ENCODE assay signal across 8 cellular contexts in genomic region chr19:17215125-17215971, GRCh38. TPM values are rescaled to one million over a fixed set of nuclear protein-coding genes. Genes with fewer than 3 reads are reported as not detected.
DNase-seq lines count a peak whose midpoint lies in the region; ATAC-seq, FAIRE-seq and TF ChIP-seq lines count a peak whose summit lies in the region.

TSS of gene USE1 (plus strand) at chr19:17215357. CDS start at chr19:17215406, 49 bp downstream.

- H3K4me3 ChIP-seq in GM12864 (ENCODE audit: low read depth, low read length): peak within 1 kb of the TSS; percentile 65
- H3K4me3 ChIP-seq in astrocyte (ENCODE audit: insufficient read depth, low read depth, low read length): peak within 1 kb of the TSS; percentile 70
- H3K4me3 ChIP-seq in aorta (ENCODE audit: low read length in 2 of 2): peak within 1 kb of the TSS; percentile 53 to 60

- TF ChIP-seq CTCF in GM12864 (IDR thresholded peaks at IDR 0.05; ENCODE audit: low read depth, low read length, missing control alignments): no peak
- TF ChIP-seq CTCF in astrocyte (IDR thresholded peaks at IDR 0.05; ENCODE audit: insufficient read depth, low read depth, low read length): no peak

- H3K27me3 ChIP-seq in astrocyte (ENCODE audit: insufficient read depth, low read length): no peaks in the 10 kb centered on the region
- no peaks in the 10 kb centered on the region for H3K27me3 ChIP-seq in aorta (ENCODE audit: control insufficient read depth in 1 of 2, insufficient read depth in 2 of 2, low read length in 1 of 2)

- no peaks in the 10 kb centered on the region for H3K9me3 Mint-ChIP-seq in astrocyte (ENCODE audit: unreplicated experiment)

- H3K27me3 Mint-ChIP-seq in astrocyte (ENCODE audit: low read depth, unreplicated experiment): no peaks in the 10 kb centered on the region

- intact Hi-C loops in aorta (cut with DNase I): no loop called here

- H3K27ac ChIP-seq in astrocyte (ENCODE audit: low read depth, low read length) (peak within 1 kb of the TSS; percentile 94), aorta (ENCODE audit: low read depth in 1 of 2, low read length in 2 of 2) (peak within 1 kb of the TSS in 1 of 2 donors; percentile 76)

- WGBS in aorta, 2 donors: 2 to 3% methylated on average over 51 to 56 of the region's 56 CpGs

- H4K20me1 ChIP-seq in astrocyte (ENCODE audit: insufficient read depth, low read length): no peaks in the 10 kb centered on the region

- DNase-seq in GM12864 (ENCODE audit: low read depth): peak; percentile 76
- DNase-seq in NCI-H2029 (lab: John Stamatoyannopoulos, UW): peak; percentile 91
- peak; percentile 82 for DNase-seq in T-helper 22 cell (ENCODE audit: low read depth)
- DNase-seq in astrocyte (ENCODE audit: low read depth): peak; percentile 86
- peak; percentile 96 for DNase-seq in hepatic stellate cell (ENCODE audit: low spot score)
- peak; percentile 79 for DNase-seq in renal cortical epithelial cell (ENCODE audit: low read depth)
- DNase-seq in aorta: peak; percentile 94 to 96

- no peak for FAIRE-seq in astrocyte (lab: Jason Lieb, UNC)

- H3K36me3 ChIP-seq in astrocyte (ENCODE audit: insufficient read depth, low read length) (peaks cover 9% of the 10 kb centered on the region), aorta (ENCODE audit: control insufficient read depth in 1 of 2, insufficient read depth in 2 of 2, low read length in 1 of 2) (peaks cover 0 to 2% of the 10 kb centered on the region in 2 donors)

- peaks cover 25% of the 10 kb centered on the region for H3K36me3 Mint-ChIP-seq in astrocyte (ENCODE audit: low read depth, unreplicated experiment)

- H3K4me3 Mint-ChIP-seq in astrocyte (ENCODE audit: unreplicated experiment): peak within 1 kb of the TSS; percentile 87

- no peaks in the 10 kb centered on the region for H3K9me3 ChIP-seq in astrocyte (ENCODE audit: insufficient read depth, low read depth, low read length)
- no peaks in the 10 kb centered on the region for H3K9me3 ChIP-seq in aorta (ENCODE audit: control insufficient read depth, low read length)

- peaks cover 6% of the 10 kb centered on the region for H3K4me1 Mint-ChIP-seq in astrocyte (ENCODE audit: low read depth, unreplicated experiment)

- H3K4me2 ChIP-seq in astrocyte (ENCODE audit: low read length): peak within 1 kb of the TSS; percentile 82

- H3K9ac ChIP-seq in astrocyte (ENCODE audit: low read length): peak within 1 kb of the TSS; percentile 94

- peak within 1 kb of the TSS; percentile 90 for H2AFZ ChIP-seq in astrocyte (ENCODE audit: low read depth, low read length)

- H3K79me2 ChIP-seq in astrocyte (ENCODE audit: insufficient read depth, low read length): peaks cover 8% of the 10 kb centered on the region

- H3K4me1 ChIP-seq in astrocyte (ENCODE audit: insufficient read depth, low read length) (peaks cover 14% of the 10 kb centered on the region), aorta (ENCODE audit: control insufficient read depth in 1 of 2, insufficient read depth in 2 of 2, low read length in 2 of 2) (no peaks in the 10 kb centered on the region)

- peak within 1 kb of the TSS; percentile 93 for H3K27ac Mint-ChIP-seq in astrocyte (ENCODE audit: unreplicated experiment)

- ATAC-seq in HG02852 (IDR thresholded peaks at IDR 0.05; ENCODE audit: unreplicated experiment): peak; percentile 89
- ATAC-seq in aorta (ENCODE audit: low FRiP score): peak; percentile 95

RNA-seq across cellular contexts. Expression of gene USE1, which starts in this region (rescaled TPM):
- total RNA-seq in astrocyte (19.2 and 19.8 TPM in 2 replicates), renal cortical epithelial cell (19.6 and 22.3 TPM in 2 replicates), aorta (10 to 100 TPM; 18.7 to 24.0 TPM)
- 10 to 100 TPM; 47.3 to 75.2 TPM for polyA plus RNA-seq in aorta
